1 cellular context compared by ENCODE assay signal in genomic region chr17:27793168-27793905, GRCh38.
TF ChIP-seq lines count a peak whose summit lies in the region.

No MANE protein-coding gene starts in this region.

TF ChIP-seq in HEK293, 187 proteins besides CTCF, POLR2A, EP300 and RAD21 (continued from another document and continues in another):
- TF ChIP-seq ZNF174 (tag by site-specific recombination; IDR thresholded peaks at IDR 0.05) (no peak), EGR2 (tag by site-specific recombination; IDR thresholded peaks at IDR 0.05; ENCODE audit: low read depth) (peak; percentile 64; the same call in 1 of the 2 replicates), OVOL3 (tag by site-specific recombination; IDR thresholded peaks at IDR 0.05) (no peak), ZNF202 (tag by site-specific recombination; IDR thresholded peaks at IDR 0.05; ENCODE audit: borderline replicate concordance) (no peak), ZBTB10 (tag by site-specific recombination; IDR thresholded peaks at IDR 0.05) (no peak), ZBTB21 (tag by site-specific recombination; IDR thresholded peaks at IDR 0.05) (no peak), MYNN (tag by site-specific recombination; IDR thresholded peaks at IDR 0.05; ENCODE audit: borderline replicate concordance) (no peak), ZNF26 (tag by site-specific recombination; IDR thresholded peaks at IDR 0.05) (no peak), ZNF600 (tag by site-specific recombination; IDR thresholded peaks at IDR 0.05) (no peak), PRDM4 (tag by site-specific recombination; IDR thresholded peaks at IDR 0.05) (no peak), ZNF76 (tag by site-specific recombination; IDR thresholded peaks at IDR 0.05; ENCODE audit: borderline replicate concordance, low read depth) (no peak), ZNF223 (tag by site-specific recombination; IDR thresholded peaks at IDR 0.05) (no peak), ZNF394 (tag by site-specific recombination; IDR thresholded peaks at IDR 0.05; ENCODE audit: borderline replicate concordance) (no peak), ZNF266 (tag by site-specific recombination; IDR thresholded peaks at IDR 0.05; ENCODE audit: low read depth) (no peak), KLF10 (tag by site-specific recombination; IDR thresholded peaks at IDR 0.05) (no peak), ZNF692 (tag by site-specific recombination; IDR thresholded peaks at IDR 0.05) (peak; percentile 58; the same call in 1 of the 2 replicates), ZBTB17 (tag by site-specific recombination; IDR thresholded peaks at IDR 0.05) (no peak), ZNF248 (tag by site-specific recombination; IDR thresholded peaks at IDR 0.05) (no peak), ZNF629 (tag by site-specific recombination; IDR thresholded peaks at IDR 0.05) (no peak), HOXD13 (CRISPR knock-in tag; IDR thresholded peaks at IDR 0.05; ENCODE audit: borderline replicate concordance) (no peak), ZNF335 (tag by site-specific recombination; conservative IDR thresholded peaks at IDR 0.05) (no peak; the same call in 1 of the 2 replicates), ZNF280D (tag by site-specific recombination; IDR thresholded peaks at IDR 0.05) (no peak), ZNF621 (tag by site-specific recombination; IDR thresholded peaks at IDR 0.05) (no peak), GLI4 (tag by site-specific recombination; IDR thresholded peaks at IDR 0.05) (no peak), HOXA7 (CRISPR knock-in tag; IDR thresholded peaks at IDR 0.05; ENCODE audit: borderline replicate concordance) (no peak), ZEB2 (tag by site-specific recombination; IDR thresholded peaks at IDR 0.05) (no peak), ZNF449 (tag by site-specific recombination; IDR thresholded peaks at IDR 0.05) (no peak; the same call in 1 of the 2 replicates), RBAK (tag by site-specific recombination; IDR thresholded peaks at IDR 0.05) (no peak), ZNF654 (tag by site-specific recombination; IDR thresholded peaks at IDR 0.05; ENCODE audit: low read depth) (no peak), ZNF530 (tag by site-specific recombination; IDR thresholded peaks at IDR 0.05; ENCODE audit: low read depth) (no peak), BCL11B (tag by site-specific recombination; IDR thresholded peaks at IDR 0.05; ENCODE audit: low read depth) (no peak), ZNF350 (tag by site-specific recombination; IDR thresholded peaks at IDR 0.05) (no peak), TRIM28 (IDR thresholded peaks at IDR 0.05; ENCODE audit: borderline replicate concordance, low read length) (peak; percentile 52; the same call in 1 of the 2 replicates), ZNF561 (tag by site-specific recombination; IDR thresholded peaks at IDR 0.05; ENCODE audit: borderline replicate concordance) (0 out of 2 replicates have a peak, but pooled peaks have one; percentile 55), ZNF311 (tag by site-specific recombination; IDR thresholded peaks at IDR 0.05; ENCODE audit: borderline replicate concordance) (no peak), ZNF157 (tag by site-specific recombination; IDR thresholded peaks at IDR 0.05) (no peak), ZIC2 (tag by site-specific recombination; IDR thresholded peaks at IDR 0.05) (peak; percentile 59), ZNF664 (tag by site-specific recombination; IDR thresholded peaks at IDR 0.05) (no peak), ZNF354C (tag by site-specific recombination; IDR thresholded peaks at IDR 0.05; ENCODE audit: borderline replicate concordance, low read depth) (no peak), GLIS2 (tag by site-specific recombination; IDR thresholded peaks at IDR 0.05) (peak; percentile 56; the same call in 1 of the 2 replicates), ZBTB20 (tag by site-specific recombination; IDR thresholded peaks at IDR 0.05) (no peak), ZFP69B (tag by site-specific recombination; IDR thresholded peaks at IDR 0.05) (0 out of 2 replicates have a peak, but pooled peaks have one; percentile 23), ZNF341 (tag by site-specific recombination; IDR thresholded peaks at IDR 0.05; ENCODE audit: low read depth) (no peak), ZNF133 (tag by site-specific recombination; IDR thresholded peaks at IDR 0.05) (no peak), YY2 (tag by site-specific recombination; IDR thresholded peaks at IDR 0.05) (no peak), ZNF529 (tag by site-specific recombination; IDR thresholded peaks at IDR 0.05; ENCODE audit: insufficient replicate concordance) (no peak), KLF1 (tag by site-specific recombination; IDR thresholded peaks at IDR 0.05) (no peak), KLF9 (tag by site-specific recombination; IDR thresholded peaks at IDR 0.05; ENCODE audit: low read depth) (peak; percentile 37; the same call in 1 of the 2 replicates), MEIS1 (CRISPR knock-in tag; IDR thresholded peaks at IDR 0.05; ENCODE audit: borderline replicate concordance) (no peak), SALL2 (tag by site-specific recombination; IDR thresholded peaks at IDR 0.05; ENCODE audit: borderline replicate concordance) (no peak), ZNF677 (tag by site-specific recombination; IDR thresholded peaks at IDR 0.05) (no peak)
- TF ChIP-seq, protein P1, sequence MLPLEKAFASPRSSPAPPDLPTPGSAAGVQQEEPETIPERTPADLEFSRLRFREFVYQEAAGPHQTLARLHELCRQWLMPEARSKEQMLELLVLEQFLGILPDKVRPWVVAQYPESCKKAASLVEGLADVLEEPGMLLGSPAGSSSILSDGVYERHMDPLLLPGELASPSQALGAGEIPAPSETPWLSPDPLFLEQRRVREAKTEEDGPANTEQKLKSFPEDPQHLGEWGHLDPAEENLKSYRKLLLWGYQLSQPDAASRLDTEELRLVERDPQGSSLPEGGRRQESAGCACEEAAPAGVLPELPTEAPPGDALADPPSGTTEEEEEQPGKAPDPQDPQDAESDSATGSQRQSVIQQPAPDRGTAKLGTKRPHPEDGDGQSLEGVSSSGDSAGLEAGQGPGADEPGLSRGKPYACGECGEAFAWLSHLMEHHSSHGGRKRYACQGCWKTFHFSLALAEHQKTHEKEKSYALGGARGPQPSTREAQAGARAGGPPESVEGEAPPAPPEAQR (tag by site-specific recombination; IDR thresholded peaks at IDR 0.05): no peak
- TF ChIP-seq, protein P2, sequence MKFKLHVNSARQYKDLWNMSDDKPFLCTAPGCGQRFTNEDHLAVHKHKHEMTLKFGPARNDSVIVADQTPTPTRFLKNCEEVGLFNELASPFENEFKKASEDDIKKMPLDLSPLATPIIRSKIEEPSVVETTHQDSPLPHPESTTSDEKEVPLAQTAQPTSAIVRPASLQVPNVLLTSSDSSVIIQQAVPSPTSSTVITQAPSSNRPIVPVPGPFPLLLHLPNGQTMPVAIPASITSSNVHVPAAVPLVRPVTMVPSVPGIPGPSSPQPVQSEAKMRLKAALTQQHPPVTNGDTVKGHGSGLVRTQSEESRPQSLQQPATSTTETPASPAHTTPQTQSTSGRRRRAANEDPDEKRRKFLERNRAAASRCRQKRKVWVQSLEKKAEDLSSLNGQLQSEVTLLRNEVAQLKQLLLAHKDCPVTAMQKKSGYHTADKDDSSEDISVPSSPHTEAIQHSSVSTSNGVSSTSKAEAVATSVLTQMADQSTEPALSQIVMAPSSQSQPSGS (tag by site-specific recombination; IDR thresholded peaks at IDR 0.05; ENCODE audit: low read depth): no peak
- TF ChIP-seq, protein P3, sequence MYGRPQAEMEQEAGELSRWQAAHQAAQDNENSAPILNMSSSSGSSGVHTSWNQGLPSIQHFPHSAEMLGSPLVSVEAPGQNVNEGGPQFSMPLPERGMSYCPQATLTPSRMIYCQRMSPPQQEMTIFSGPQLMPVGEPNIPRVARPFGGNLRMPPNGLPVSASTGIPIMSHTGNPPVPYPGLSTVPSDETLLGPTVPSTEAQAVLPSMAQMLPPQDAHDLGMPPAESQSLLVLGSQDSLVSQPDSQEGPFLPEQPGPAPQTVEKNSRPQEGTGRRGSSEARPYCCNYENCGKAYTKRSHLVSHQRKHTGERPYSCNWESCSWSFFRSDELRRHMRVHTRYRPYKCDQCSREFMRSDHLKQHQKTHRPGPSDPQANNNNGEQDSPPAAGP (tag by site-specific recombination; IDR thresholded peaks at IDR 0.05): no peak
